Comparison of ENCODE assay signal across 8 cellular contexts in genomic region chr17:36482611-36483504, GRCh38. TPM values are rescaled to one million over a fixed set of nuclear protein-coding genes. Genes with fewer than 3 reads are reported as not detected.
DNase-seq lines count a peak whose midpoint lies in the region; TF ChIP-seq lines count a peak whose summit lies in the region.

No MANE protein-coding gene starts in this region.

- H3K4me1 ChIP-seq in neutrophil (ENCODE audit: control insufficient read depth in 1 of 2, insufficient read depth in 1 of 2, low read depth in 1 of 2, low read length in 1 of 2), result peaks cover 27 to 32% of the 10 kb centered on the region in 2 experiments
- peaks cover 21 to 34% (median 31%) of the 10 kb centered on the region in 4 donors for H3K4me1 ChIP-seq in stomach

- H3K27me3 ChIP-seq in neutrophil (peaks cover 51% of the 10 kb centered on the region), stomach (peaks cover 0 to 17% (median 5%) of the 10 kb centered on the region in 3 donors)

- H3K4me3 Mint-ChIP-seq in activated naive CD4-positive, alpha-beta T cell treated with anti-CD3 and anti-CD28 coated beads, Interleukin-2, amount 10 ng/mL, durations not matched to agents 7 days and 5 days, result peak overlapping the region; percentile 37

- H3K27ac Mint-ChIP-seq in activated naive CD4-positive, alpha-beta T cell treated with anti-CD3 and anti-CD28 coated beads, Interleukin-2, amount 10 ng/mL, durations not matched to agents 7 days and 5 days, result no peak overlapping the region

- TF ChIP-seq EP300 in stomach (IDR thresholded peaks at IDR 0.05), result no peak

- no peaks in the 10 kb centered on the region for H3K36me3 ChIP-seq in SK-N-MC (ENCODE audit: insufficient read depth, low read length)
- H3K36me3 ChIP-seq in neutrophil, result no peaks in the 10 kb centered on the region
- no peaks in the 10 kb centered on the region for H3K36me3 ChIP-seq in stomach

- H3K36me3 Mint-ChIP-seq in activated naive CD4-positive, alpha-beta T cell treated with anti-CD3 and anti-CD28 coated beads, Interleukin-2, amount 10 ng/mL, durations not matched to agents 7 days and 5 days, result peaks cover 4% of the 10 kb centered on the region

- H3K4me3 ChIP-seq in GM12864 (ENCODE audit: low read depth, low read length) (no peak overlapping the region), LNCaP clone FGC (ENCODE audit: low read depth, low read length) (no peak overlapping the region), SK-N-MC (peak overlapping the region; percentile 41), neutrophil (ENCODE audit: low read depth in 1 of 2, low read length in 1 of 2) (peak overlapping the region; percentile 14 to 66), stomach (peak overlapping the region; percentile 43 to 65 (median 52))

- no peak for TF ChIP-seq POLR2A in stomach (IDR thresholded peaks at IDR 0.05)

- CTCF ChIA-PET in activated naive CD4-positive, alpha-beta T cell treated with anti-CD3 and anti-CD28 coated beads, Interleukin-2, amount 10 ng/mL, durations not matched to agents 7 days and 5 days (lab: Charles Lee), result interaction anchor here (0.6 to 2.0 kb wide), 9 partner anchors 12 to 672 kb away, joined by 3 to 6 read pairs (median 4); no protein-coding TSS in a partner anchor

- DNase-seq in GM12864 (ENCODE audit: low read depth), result no peak
- DNase-seq in LNCaP clone FGC (ENCODE audit: low read depth), result peak; percentile 39
- no peak for DNase-seq in SK-N-MC (ENCODE audit: low read depth, low spot score)
- peak; percentile 83 for DNase-seq in activated naive CD4-positive, alpha-beta T cell treated with anti-CD3 and anti-CD28 coated beads, Interleukin-2, amount 10 ng/mL, durations not matched to agents 7 days and 5 days
- peak; percentile 69 for DNase-seq in globus pallidus (ENCODE audit: low spot score)
- peak; percentile 91 for DNase-seq in stomach
- no peak for DNase-seq in NK-92 (lab: John Stamatoyannopoulos, UW; ENCODE audit: unreplicated experiment)

- intact Hi-C loops in stomach (cut with DNase I; ENCODE audit: low total_unique reads), result no loop called here

- H3K9me3 ChIP-seq in SK-N-MC (ENCODE audit: low read depth, low read length), result no peaks in the 10 kb centered on the region
- H3K9me3 ChIP-seq in neutrophil, result no peaks in the 10 kb centered on the region
- no peaks in the 10 kb centered on the region for H3K9me3 ChIP-seq in stomach

- peaks cover 41% of the 10 kb centered on the region for H3K4me1 Mint-ChIP-seq in activated naive CD4-positive, alpha-beta T cell treated with anti-CD3 and anti-CD28 coated beads, Interleukin-2, amount 10 ng/mL, durations not matched to agents 7 days and 5 days

- TF ChIP-seq CTCF in GM12864 (IDR thresholded peaks at IDR 0.05; ENCODE audit: low read depth, low read length, missing control alignments) (peak; percentile 84), LNCaP clone FGC (IDR thresholded peaks at IDR 0.05; ENCODE audit: control insufficient read depth, extremely low read depth, insufficient read depth) (peak; percentile 99), neutrophil (IDR thresholded peaks at IDR 0.05) (peak; percentile 93), stomach (IDR thresholded peaks at IDR 0.05) (peak in 5 of 7 experiments; percentile 56 to 97 (median 85))

- 5 to 9% (median 6%) methylated on average over 25 to 79 of the region's 79 CpGs for WGBS in stomach, 5 donors

- H3K9ac ChIP-seq in SK-N-MC (ENCODE audit: insufficient read length), result no peak overlapping the region

- H3K27ac ChIP-seq in SK-N-MC, result no peak overlapping the region
- H3K27ac ChIP-seq in neutrophil, result peak overlapping the region; percentile 3
- H3K27ac ChIP-seq in stomach, result peak overlapping the region in 2 of 5 donors; percentile 25 to 29

- H3K27me3 Mint-ChIP-seq in activated naive CD4-positive, alpha-beta T cell treated with anti-CD3 and anti-CD28 coated beads, Interleukin-2, amount 10 ng/mL, durations not matched to agents 7 days and 5 days, result peaks cover 43% of the 10 kb centered on the region

- no peaks in the 10 kb centered on the region for H3K9me3 Mint-ChIP-seq in activated naive CD4-positive, alpha-beta T cell treated with anti-CD3 and anti-CD28 coated beads, Interleukin-2, amount 10 ng/mL, durations not matched to agents 7 days and 5 days

RNA-seq across cellular contexts. Expression of gene ZNHIT3, which starts 3.6 kb away (rescaled TPM):
- 10 to 100 TPM in 3 of 5 donors, 1 to 10 TPM in 1, under 1 TPM in 1; 0.87 to 86.2 (median 21.0) TPM for total RNA-seq in stomach
- 10 to 100 TPM; 36.5 to 66.6 (median 48.4) TPM for polyA plus RNA-seq in stomach

RNA-seq across cellular contexts. Expression of gene MYO19, which starts 51.8 kb away (rescaled TPM):
- total RNA-seq in stomach, result 100 to 1,000 TPM; 111 to 311 (median 183) TPM
- 10 to 100 TPM; 11.8 to 42.2 (median 32.6) TPM for polyA plus RNA-seq in stomach

RNA-seq across cellular contexts. Expression of gene PIGW, which starts 51.9 kb away (rescaled TPM):
- 10 to 100 TPM in 1 of 5 donors, 1 to 10 TPM in 1, under 1 TPM in 2, not detected in 1; 0.45 to 12.7 (median 2.9) TPM for total RNA-seq in stomach
- polyA plus RNA-seq in stomach, result 1 to 10 TPM; 3.5 to 6.4 (median 4.3) TPM

Comparison
In these comparisons a context has a peak if more than half of its experiments do, and no peak if none do; other contexts are left out.
1. DNase-seq: peak in LNCaP clone FGC (single experiment), activated naive CD4-positive, alpha-beta T cell treated with anti-CD3 and anti-CD28 coated beads, Interleukin-2, amount 10 ng/mL, durations not matched to agents 7 days and 5 days (single experiment), globus pallidus (single experiment) and stomach (single experiment); none in GM12864 (single experiment), SK-N-MC (single experiment) and NK-92 (single experiment).
2. H3K4me3 ChIP-seq: peak in SK-N-MC (single experiment), neutrophil (2 of 2) and stomach (4 of 4); none in GM12864 (single experiment) and LNCaP clone FGC (single experiment).
3. Peak in every context shown above with its lines, with median percentiles within 50 percentile points of each other: CTCF ChIP-seq.